In the genomic region with DNA sequence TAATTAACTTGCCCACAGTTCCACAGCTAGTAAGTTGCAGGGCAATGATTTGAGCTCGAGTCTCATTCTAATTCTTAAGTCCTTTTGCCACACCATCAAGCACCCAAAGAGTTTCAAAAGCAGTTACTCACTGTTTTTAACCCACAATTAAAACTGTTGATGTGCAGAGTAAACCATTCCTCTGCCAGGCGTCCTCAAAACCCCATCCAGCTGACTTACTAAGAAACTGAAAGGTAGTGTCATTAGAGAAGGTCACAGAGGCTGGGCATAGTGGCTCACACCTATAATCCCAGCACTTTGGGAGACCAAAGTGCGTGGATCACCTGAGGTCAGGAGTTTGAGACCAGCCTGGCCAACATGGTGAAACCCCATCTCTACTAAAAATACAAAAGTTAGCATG, we compare ENCODE assay signal across 3 cellular contexts.
TF ChIP-seq lines count a peak whose summit lies in the region.

No MANE protein-coding gene starts in this region.

TF ChIP-seq in SK-N-SH, 30 proteins besides CTCF, POLR2A, EP300 and RAD21 (continued from another document and continues in another):
- TF ChIP-seq, protein P1, sequence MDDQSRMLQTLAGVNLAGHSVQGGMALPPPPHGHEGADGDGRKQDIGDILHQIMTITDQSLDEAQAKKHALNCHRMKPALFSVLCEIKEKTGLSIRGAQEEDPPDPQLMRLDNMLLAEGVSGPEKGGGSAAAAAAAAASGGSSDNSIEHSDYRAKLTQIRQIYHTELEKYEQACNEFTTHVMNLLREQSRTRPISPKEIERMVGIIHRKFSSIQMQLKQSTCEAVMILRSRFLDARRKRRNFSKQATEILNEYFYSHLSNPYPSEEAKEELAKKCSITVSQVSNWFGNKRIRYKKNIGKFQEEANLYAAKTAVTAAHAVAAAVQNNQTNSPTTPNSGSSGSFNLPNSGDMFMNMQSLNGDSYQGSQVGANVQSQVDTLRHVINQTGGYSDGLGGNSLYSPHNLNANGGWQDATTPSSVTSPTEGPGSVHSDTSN (IDR thresholded peaks at IDR 0.05): no peak
- TF ChIP-seq, protein P2, sequence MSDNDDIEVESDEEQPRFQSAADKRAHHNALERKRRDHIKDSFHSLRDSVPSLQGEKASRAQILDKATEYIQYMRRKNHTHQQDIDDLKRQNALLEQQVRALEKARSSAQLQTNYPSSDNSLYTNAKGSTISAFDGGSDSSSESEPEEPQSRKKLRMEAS (IDR thresholded peaks at IDR 0.05; ENCODE audit: low read depth): no peak
- no peak for TF ChIP-seq YY1 (IDR thresholded peaks at IDR 0.05; ENCODE audit: low read depth)
- TF ChIP-seq, protein P3, sequence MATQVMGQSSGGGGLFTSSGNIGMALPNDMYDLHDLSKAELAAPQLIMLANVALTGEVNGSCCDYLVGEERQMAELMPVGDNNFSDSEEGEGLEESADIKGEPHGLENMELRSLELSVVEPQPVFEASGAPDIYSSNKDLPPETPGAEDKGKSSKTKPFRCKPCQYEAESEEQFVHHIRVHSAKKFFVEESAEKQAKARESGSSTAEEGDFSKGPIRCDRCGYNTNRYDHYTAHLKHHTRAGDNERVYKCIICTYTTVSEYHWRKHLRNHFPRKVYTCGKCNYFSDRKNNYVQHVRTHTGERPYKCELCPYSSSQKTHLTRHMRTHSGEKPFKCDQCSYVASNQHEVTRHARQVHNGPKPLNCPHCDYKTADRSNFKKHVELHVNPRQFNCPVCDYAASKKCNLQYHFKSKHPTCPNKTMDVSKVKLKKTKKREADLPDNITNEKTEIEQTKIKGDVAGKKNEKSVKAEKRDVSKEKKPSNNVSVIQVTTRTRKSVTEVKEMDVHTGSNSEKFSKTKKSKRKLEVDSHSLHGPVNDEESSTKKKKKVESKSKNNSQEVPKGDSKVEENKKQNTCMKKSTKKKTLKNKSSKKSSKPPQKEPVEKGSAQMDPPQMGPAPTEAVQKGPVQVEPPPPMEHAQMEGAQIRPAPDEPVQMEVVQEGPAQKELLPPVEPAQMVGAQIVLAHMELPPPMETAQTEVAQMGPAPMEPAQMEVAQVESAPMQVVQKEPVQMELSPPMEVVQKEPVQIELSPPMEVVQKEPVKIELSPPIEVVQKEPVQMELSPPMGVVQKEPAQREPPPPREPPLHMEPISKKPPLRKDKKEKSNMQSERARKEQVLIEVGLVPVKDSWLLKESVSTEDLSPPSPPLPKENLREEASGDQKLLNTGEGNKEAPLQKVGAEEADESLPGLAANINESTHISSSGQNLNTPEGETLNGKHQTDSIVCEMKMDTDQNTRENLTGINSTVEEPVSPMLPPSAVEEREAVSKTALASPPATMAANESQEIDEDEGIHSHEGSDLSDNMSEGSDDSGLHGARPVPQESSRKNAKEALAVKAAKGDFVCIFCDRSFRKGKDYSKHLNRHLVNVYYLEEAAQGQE (IDR thresholded peaks at IDR 0.05; ENCODE audit: low read depth, low read length): no peak
- TF ChIP-seq, protein P4, sequence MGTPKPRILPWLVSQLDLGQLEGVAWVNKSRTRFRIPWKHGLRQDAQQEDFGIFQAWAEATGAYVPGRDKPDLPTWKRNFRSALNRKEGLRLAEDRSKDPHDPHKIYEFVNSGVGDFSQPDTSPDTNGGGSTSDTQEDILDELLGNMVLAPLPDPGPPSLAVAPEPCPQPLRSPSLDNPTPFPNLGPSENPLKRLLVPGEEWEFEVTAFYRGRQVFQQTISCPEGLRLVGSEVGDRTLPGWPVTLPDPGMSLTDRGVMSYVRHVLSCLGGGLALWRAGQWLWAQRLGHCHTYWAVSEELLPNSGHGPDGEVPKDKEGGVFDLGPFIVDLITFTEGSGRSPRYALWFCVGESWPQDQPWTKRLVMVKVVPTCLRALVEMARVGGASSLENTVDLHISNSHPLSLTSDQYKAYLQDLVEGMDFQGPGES (IDR thresholded peaks at IDR 0.05; ENCODE audit: low read depth, low read length): no peak
- no peak for TF ChIP-seq TAF1 (IDR thresholded peaks at IDR 0.05; ENCODE audit: borderline replicate concordance, low read depth, low read length)
- no peak for TF ChIP-seq CHD2 (IDR thresholded peaks at IDR 0.05; ENCODE audit: low read length, partially characterized antibody)
- no peak for TF ChIP-seq MXI1 (IDR thresholded peaks at IDR 0.05; ENCODE audit: low read depth, low read length)
- TF ChIP-seq NRF1 (IDR thresholded peaks at IDR 0.05; ENCODE audit: low read depth, low read length): no peak
- no peak for TF ChIP-seq FOXM1 (IDR thresholded peaks at IDR 0.05; ENCODE audit: low read depth)
- no peak for TF ChIP-seq RXRA (IDR thresholded peaks at IDR 0.05; ENCODE audit: borderline replicate concordance, low read depth)

TF ChIP-seq in SK-N-SH treated with all-trans-retinoic acid at 6 μM for 48 hours, 23 proteins besides CTCF, POLR2A, EP300 and RAD21 (continued from another document and continues in another):
- TF ChIP-seq, protein P5, sequence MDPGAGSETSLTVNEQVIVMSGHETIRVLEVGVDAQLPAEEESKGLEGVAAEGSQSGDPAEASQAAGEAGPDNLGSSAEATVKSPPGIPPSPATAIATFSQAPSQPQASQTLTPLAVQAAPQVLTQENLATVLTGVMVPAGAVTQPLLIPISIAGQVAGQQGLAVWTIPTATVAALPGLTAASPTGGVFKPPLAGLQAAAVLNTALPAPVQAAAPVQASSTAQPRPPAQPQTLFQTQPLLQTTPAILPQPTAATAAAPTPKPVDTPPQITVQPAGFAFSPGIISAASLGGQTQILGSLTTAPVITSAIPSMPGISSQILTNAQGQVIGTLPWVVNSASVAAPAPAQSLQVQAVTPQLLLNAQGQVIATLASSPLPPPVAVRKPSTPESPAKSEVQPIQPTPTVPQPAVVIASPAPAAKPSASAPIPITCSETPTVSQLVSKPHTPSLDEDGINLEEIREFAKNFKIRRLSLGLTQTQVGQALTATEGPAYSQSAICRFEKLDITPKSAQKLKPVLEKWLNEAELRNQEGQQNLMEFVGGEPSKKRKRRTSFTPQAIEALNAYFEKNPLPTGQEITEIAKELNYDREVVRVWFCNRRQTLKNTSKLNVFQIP (CRISPR knock-in tag; IDR thresholded peaks at IDR 0.05; ENCODE audit: borderline replicate concordance, low read depth): no peak
- no peak for TF ChIP-seq ZFP30 (CRISPR knock-in tag; IDR thresholded peaks at IDR 0.05)
- no peak for TF ChIP-seq ZNF8 (CRISPR knock-in tag; IDR thresholded peaks at IDR 0.05)
- no peak for TF ChIP-seq ZC3H10 (CRISPR knock-in tag; IDR thresholded peaks at IDR 0.05)
- TF ChIP-seq, protein P6, sequence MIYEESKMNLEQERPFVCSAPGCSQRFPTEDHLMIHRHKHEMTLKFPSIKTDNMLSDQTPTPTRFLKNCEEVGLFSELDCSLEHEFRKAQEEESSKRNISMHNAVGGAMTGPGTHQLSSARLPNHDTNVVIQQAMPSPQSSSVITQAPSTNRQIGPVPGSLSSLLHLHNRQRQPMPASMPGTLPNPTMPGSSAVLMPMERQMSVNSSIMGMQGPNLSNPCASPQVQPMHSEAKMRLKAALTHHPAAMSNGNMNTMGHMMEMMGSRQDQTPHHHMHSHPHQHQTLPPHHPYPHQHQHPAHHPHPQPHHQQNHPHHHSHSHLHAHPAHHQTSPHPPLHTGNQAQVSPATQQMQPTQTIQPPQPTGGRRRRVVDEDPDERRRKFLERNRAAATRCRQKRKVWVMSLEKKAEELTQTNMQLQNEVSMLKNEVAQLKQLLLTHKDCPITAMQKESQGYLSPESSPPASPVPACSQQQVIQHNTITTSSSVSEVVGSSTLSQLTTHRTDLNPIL (CRISPR knock-in tag; IDR thresholded peaks at IDR 0.05; ENCODE audit: low read depth): no peak
- no peak for TF ChIP-seq OSR1 (CRISPR knock-in tag; IDR thresholded peaks at IDR 0.05)
- TF ChIP-seq, protein P7, sequence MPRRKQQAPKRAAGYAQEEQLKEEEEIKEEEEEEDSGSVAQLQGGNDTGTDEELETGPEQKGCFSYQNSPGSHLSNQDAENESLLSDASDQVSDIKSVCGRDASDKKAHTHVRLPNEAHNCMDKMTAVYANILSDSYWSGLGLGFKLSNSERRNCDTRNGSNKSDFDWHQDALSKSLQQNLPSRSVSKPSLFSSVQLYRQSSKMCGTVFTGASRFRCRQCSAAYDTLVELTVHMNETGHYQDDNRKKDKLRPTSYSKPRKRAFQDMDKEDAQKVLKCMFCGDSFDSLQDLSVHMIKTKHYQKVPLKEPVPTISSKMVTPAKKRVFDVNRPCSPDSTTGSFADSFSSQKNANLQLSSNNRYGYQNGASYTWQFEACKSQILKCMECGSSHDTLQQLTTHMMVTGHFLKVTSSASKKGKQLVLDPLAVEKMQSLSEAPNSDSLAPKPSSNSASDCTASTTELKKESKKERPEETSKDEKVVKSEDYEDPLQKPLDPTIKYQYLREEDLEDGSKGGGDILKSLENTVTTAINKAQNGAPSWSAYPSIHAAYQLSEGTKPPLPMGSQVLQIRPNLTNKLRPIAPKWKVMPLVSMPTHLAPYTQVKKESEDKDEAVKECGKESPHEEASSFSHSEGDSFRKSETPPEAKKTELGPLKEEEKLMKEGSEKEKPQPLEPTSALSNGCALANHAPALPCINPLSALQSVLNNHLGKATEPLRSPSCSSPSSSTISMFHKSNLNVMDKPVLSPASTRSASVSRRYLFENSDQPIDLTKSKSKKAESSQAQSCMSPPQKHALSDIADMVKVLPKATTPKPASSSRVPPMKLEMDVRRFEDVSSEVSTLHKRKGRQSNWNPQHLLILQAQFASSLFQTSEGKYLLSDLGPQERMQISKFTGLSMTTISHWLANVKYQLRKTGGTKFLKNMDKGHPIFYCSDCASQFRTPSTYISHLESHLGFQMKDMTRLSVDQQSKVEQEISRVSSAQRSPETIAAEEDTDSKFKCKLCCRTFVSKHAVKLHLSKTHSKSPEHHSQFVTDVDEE (CRISPR knock-in tag; IDR thresholded peaks at IDR 0.05): no peak
- no peak for TF ChIP-seq ISL1 (CRISPR knock-in tag; IDR thresholded peaks at IDR 0.05)
- no peak for TF ChIP-seq ZFP3 (CRISPR knock-in tag; IDR thresholded peaks at IDR 0.05)
- TF ChIP-seq TOX (CRISPR knock-in tag; IDR thresholded peaks at IDR 0.05; ENCODE audit: borderline replicate concordance): no peak
- TF ChIP-seq ZNF565 (CRISPR knock-in tag; conservative IDR thresholded peaks at IDR 0.05; ENCODE audit: low read depth): no peak
- no peak for TF ChIP-seq CSDC2 (CRISPR knock-in tag; IDR thresholded peaks at IDR 0.05)
- TF ChIP-seq ESRRG (CRISPR knock-in tag; IDR thresholded peaks at IDR 0.05): no peak

TF ChIP-seq in IMR-90, 13 proteins besides CTCF, POLR2A, EP300 and RAD21 (continued from another document):
- TF ChIP-seq, protein P8, sequence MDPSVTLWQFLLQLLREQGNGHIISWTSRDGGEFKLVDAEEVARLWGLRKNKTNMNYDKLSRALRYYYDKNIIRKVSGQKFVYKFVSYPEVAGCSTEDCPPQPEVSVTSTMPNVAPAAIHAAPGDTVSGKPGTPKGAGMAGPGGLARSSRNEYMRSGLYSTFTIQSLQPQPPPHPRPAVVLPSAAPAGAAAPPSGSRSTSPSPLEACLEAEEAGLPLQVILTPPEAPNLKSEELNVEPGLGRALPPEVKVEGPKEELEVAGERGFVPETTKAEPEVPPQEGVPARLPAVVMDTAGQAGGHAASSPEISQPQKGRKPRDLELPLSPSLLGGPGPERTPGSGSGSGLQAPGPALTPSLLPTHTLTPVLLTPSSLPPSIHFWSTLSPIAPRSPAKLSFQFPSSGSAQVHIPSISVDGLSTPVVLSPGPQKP (IDR thresholded peaks at IDR 0.05; ENCODE audit: borderline replicate concordance, low read depth, low read length): no peak
- TF ChIP-seq MAFK (IDR thresholded peaks at IDR 0.05; ENCODE audit: low read depth, low read length): no peak
- TF ChIP-seq RCOR1 (IDR thresholded peaks at IDR 0.05; ENCODE audit: insufficient replicate concordance, low read length): no peak
- TF ChIP-seq BHLHE40 (IDR thresholded peaks at IDR 0.05; ENCODE audit: low read depth, low read length): no peak
- no peak for TF ChIP-seq SMC3 (IDR thresholded peaks at IDR 0.05; ENCODE audit: low read depth, low read length)
- TF ChIP-seq CEBPB (IDR thresholded peaks at IDR 0.05; ENCODE audit: low read depth, low read length): no peak
- TF ChIP-seq RFX5 (IDR thresholded peaks at IDR 0.05; ENCODE audit: low read depth, low read length): no peak
- TF ChIP-seq MAZ (IDR thresholded peaks at IDR 0.05; ENCODE audit: borderline replicate concordance, low read depth, low read length): no peak
- TF ChIP-seq FOS (IDR thresholded peaks at IDR 0.05; ENCODE audit: low read depth, low read length): no peak
- TF ChIP-seq MXI1 (IDR thresholded peaks at IDR 0.05; ENCODE audit: borderline replicate concordance, low read depth, low read length): no peak
- TF ChIP-seq, protein P9, sequence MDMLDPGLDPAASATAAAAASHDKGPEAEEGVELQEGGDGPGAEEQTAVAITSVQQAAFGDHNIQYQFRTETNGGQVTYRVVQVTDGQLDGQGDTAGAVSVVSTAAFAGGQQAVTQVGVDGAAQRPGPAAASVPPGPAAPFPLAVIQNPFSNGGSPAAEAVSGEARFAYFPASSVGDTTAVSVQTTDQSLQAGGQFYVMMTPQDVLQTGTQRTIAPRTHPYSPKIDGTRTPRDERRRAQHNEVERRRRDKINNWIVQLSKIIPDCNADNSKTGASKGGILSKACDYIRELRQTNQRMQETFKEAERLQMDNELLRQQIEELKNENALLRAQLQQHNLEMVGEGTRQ (IDR thresholded peaks at IDR 0.05; ENCODE audit: low read depth, low read length): no peak
- TF ChIP-seq NFE2L2 (IDR thresholded peaks at IDR 0.05; ENCODE audit: low read depth, low read length): no peak
